ENCODE assay signal across 9 cellular contexts in genomic region chr9:125646222-125647100, GRCh38.
A peak's percentile ranks its signal among the peaks of the same experiment; 100 is the strongest.
DNase-seq lines count a peak whose midpoint lies in the region; ATAC-seq, FAIRE-seq and TF ChIP-seq lines count a peak whose summit lies in the region.
"Had no signal": no experiment of that assay in that cellular context is flagged by ENCODE, and none has a peak within 500 bp of the region (broad histone marks: within the 10 kb centered on the region; RNA-seq: fewer than 3 reads in every experiment).

No MANE protein-coding gene starts in this region.

- peak overlapping the region; percentile 17; the same call in 1 of the 2 replicates for H2BK120ac ChIP-seq in IMR-90 (ENCODE audit: low read depth, low read length)

- H4K91ac ChIP-seq in IMR-90 (ENCODE audit: insufficient read depth, low read depth, low read length) = no peak overlapping the region

- DNase-seq in IMR-90 (no peak), K562 (ENCODE audit: extremely low read depth in 1 of 4, low spot score in 3 of 4) (no peak), NCI-H510A (lab: John Stamatoyannopoulos, UW) (no peak), SW 1271 (lab: John Stamatoyannopoulos, UW) (no peak)
- DNase-seq: T1000 had no signal

- TF ChIP-seq EP300 in K562 (IDR thresholded peaks at IDR 0.05; ENCODE audit: low read length) = no peak

- TF ChIP-seq RAD21 in IMR-90 (IDR thresholded peaks at IDR 0.05; ENCODE audit: low read length) (no peak), K562 (CRISPR knock-in tag; conservative IDR thresholded peaks at IDR 0.05 in 1 of 2, IDR thresholded peaks at IDR 0.05 in 1 of 2) (no peak)

- in situ Hi-C loops in IMR-90 (cut with MboI; ENCODE audit: low sequenced_read_pairs) (no loop called here), K562 (cut with MboI) (no loop called here)

- H3K36me3 ChIP-seq in IMR-90 (ENCODE audit: control insufficient read depth, insufficient read depth, low read length) = peaks cover 4% of the 10 kb centered on the region; the same call in 1 of the 2 replicates
- no peaks in the 10 kb centered on the region for H3K36me3 ChIP-seq in K562 (ENCODE audit: control insufficient read depth, insufficient read depth, low read length)

- H3K4me1 ChIP-seq in IMR-90 (ENCODE audit: control insufficient read depth, insufficient read depth, low read length) = peaks cover 21% of the 10 kb centered on the region
- H3K4me1 ChIP-seq in K562 (replicated peaks in 1 of 2; ENCODE audit: control insufficient read depth in 2 of 2, insufficient read depth in 2 of 2, low read length in 2 of 2) = no peaks in the 10 kb centered on the region

- no peak overlapping the region for H4K8ac ChIP-seq in IMR-90 (ENCODE audit: low read depth in 2 of 2, low read length in 2 of 2)

- FAIRE-seq in K562 (lab: Jason Lieb, UNC) = no peak

- H3K18ac ChIP-seq in IMR-90 (ENCODE audit: low read depth, low read length) = no peak overlapping the region

- no peak overlapping the region for H2AK9ac ChIP-seq in IMR-90 (replicated peaks; ENCODE audit: low read depth, low read length, poor library complexity)

- 0 out of 3 replicates have a peak overlapping the region, but pooled peaks have one; percentile 28 for H2BK15ac ChIP-seq in IMR-90 (ENCODE audit: low read depth, low read length)

- peak overlapping the region; percentile 27; the same call in 1 of the 2 replicates for H2AK5ac ChIP-seq in IMR-90 (ENCODE audit: low read depth, low read length)

- BruUV-seq in IMR-90 (replicated peaks; lab: Mats Ljungman, UMichigan) = no TSS peak
- no TSS peak for BruUV-seq in K562 (replicated peaks; lab: Mats Ljungman, UMichigan)

- H3K4me3 ChIP-seq in GM08714 (ENCODE audit: low read length) (peak overlapping the region; percentile 40), IMR-90 (ENCODE audit: insufficient read depth, low read depth, low read length) (no peak overlapping the region), K562 (no peak overlapping the region)

- no peak overlapping the region for H3K56ac ChIP-seq in IMR-90 (ENCODE audit: extremely low read depth, insufficient read depth, low read length)

- H3K9me3 Mint-ChIP-seq in nephron = no peaks in the 10 kb centered on the region

- peaks cover 5% of the 10 kb centered on the region for H3K36me3 Mint-ChIP-seq in nephron (ENCODE audit: low read depth)

- H3K9me1 ChIP-seq in IMR-90 (ENCODE audit: insufficient read depth, low read length) (peaks cover 7% of the 10 kb centered on the region), K562 (ENCODE audit: control insufficient read depth, insufficient read depth, low read length) (peaks cover 3% of the 10 kb centered on the region)

- peak overlapping the region; percentile 38 to 87 (median 41) for H3K27ac Mint-ChIP-seq in nephron

- 17% methylated on average over 1 of the region's 7 CpGs; no CpG with 5 or more reads in 1 of the 2 experiments for WGBS in IMR-90 (ENCODE audit: extremely low coverage in 2 of 2, insufficient read length in 1 of 2), 2 experiments
- 81% methylated on average over 7 of the region's 7 CpGs for WGBS in K562 (ENCODE audit: insufficient coverage, low coverage, missing lambda C conversion rate)

- no peak overlapping the region for H2BK20ac ChIP-seq in IMR-90 (ENCODE audit: low read depth, low read length)

- CTCF ChIA-PET in IMR-90 (lab: Yijun Ruan, JAX) = no interaction called here
- CTCF ChIA-PET in K562 (lab: Yijun Ruan, JAX; ENCODE audit: low intra/inter-chr PET ratio) = no interaction called here

- H4K20me1 ChIP-seq in IMR-90 (ENCODE audit: insufficient read depth, low read length) (no peaks in the 10 kb centered on the region), K562 (replicated peaks; ENCODE audit: control insufficient read depth, insufficient read depth, low read length) (no peaks in the 10 kb centered on the region; the same call in 1 of the 2 replicates)

- no peaks in the 10 kb centered on the region; the same call in 2 of the 3 replicates for H3K79me2 ChIP-seq in K562 (ENCODE audit: control insufficient read depth, insufficient read depth, low read length)

- no peak overlapping the region for H3K23ac ChIP-seq in IMR-90 (ENCODE audit: low read depth, low read length)

- no peak overlapping the region for H2BK5ac ChIP-seq in IMR-90 (ENCODE audit: low read depth, low read length, poor library complexity, severe bottlenecking)

- no peaks in the 10 kb centered on the region for H3K27me3 Mint-ChIP-seq in nephron (ENCODE audit: low read depth)

- no peak overlapping the region for H3K14ac ChIP-seq in IMR-90 (replicated peaks; ENCODE audit: low read depth, low read length)

- peak overlapping the region in 1 of 3 experiments; percentile 25 for H3K4me3 Mint-ChIP-seq in nephron

- ATAC-seq in IMR-90 (ENCODE audit: low read depth) = peak; percentile 54
- no peak for ATAC-seq in K562
- no peak for ATAC-seq in HG03196 (IDR thresholded peaks at IDR 0.05; ENCODE audit: unreplicated experiment)
- ATAC-seq in HG02588 (IDR thresholded peaks at IDR 0.05; ENCODE audit: unreplicated experiment) = no peak

- H2AFZ ChIP-seq in IMR-90 (replicated peaks; ENCODE audit: low read length, poor library complexity) (no peak overlapping the region), K562 (ENCODE audit: low read depth, low read length) (no peak overlapping the region)

- POLR2A ChIA-PET in IMR-90 (lab: Charles Lee; ENCODE audit: unreplicated experiment) (no interaction called here), K562 (lab: Yijun Ruan, JAX) (interaction anchor here (0.7 kb wide), 1 partner anchor 56 kb away, joined by 3 read pairs; no protein-coding TSS in a partner anchor)

- H3K4ac ChIP-seq in IMR-90 (ENCODE audit: low read depth, low read length) = no peak overlapping the region

- TF ChIP-seq CTCF in IMR-90 (conservative IDR thresholded peaks at IDR 0.05; ENCODE audit: low read depth, low read length) (no peak), K562 (IDR thresholded peaks at IDR 0.05 in 2 of 3, conservative IDR thresholded peaks at IDR 0.05 in 1 of 3; ENCODE audit: insufficient read depth in 2 of 3, low read depth in 1 of 3, low read length in 3 of 3) (no peak), nephron (IDR thresholded peaks at IDR 0.05; ENCODE audit: unreplicated experiment in 3 of 3) (no peak)

- intact Hi-C loops in IMR-90 (cut with micrococcal nuclease) = no loop called here
- intact Hi-C loops in K562 (cut with micrococcal nuclease) = no loop called here

- H3K4me2 ChIP-seq in IMR-90 (ENCODE audit: low read depth, low read length) = peak overlapping the region; percentile 38
- no peak overlapping the region for H3K4me2 ChIP-seq in K562 (ENCODE audit: insufficient read depth, low read length)

- dilution Hi-C loops in IMR-90 (cut with HindIII; ENCODE audit: low sequenced_read_pairs, unreplicated experiment) = no loop called here

- H3K9ac ChIP-seq in IMR-90 (ENCODE audit: low read depth, low read length) = no peak overlapping the region
- no peak overlapping the region for H3K9ac ChIP-seq in K562 (ENCODE audit: insufficient read depth in 1 of 2, low read depth in 2 of 2, low read length in 2 of 2)

- no peak overlapping the region for H3K27ac ChIP-seq in IMR-90 (ENCODE audit: insufficient read depth, low read length)
- H3K27ac ChIP-seq in K562 (ENCODE audit: extremely low read depth, low read depth, low read length) = no peak overlapping the region

- H3K27me3 ChIP-seq in IMR-90 (ENCODE audit: control insufficient read depth, insufficient read depth, low read length) (no peaks in the 10 kb centered on the region), K562 (ENCODE audit: control insufficient read depth in 2 of 2, insufficient read depth in 2 of 2, low read length in 2 of 2) (no peaks in the 10 kb centered on the region)

- H4K5ac ChIP-seq in IMR-90 (ENCODE audit: low read depth, low read length) = no peak overlapping the region

- H3K79me1 ChIP-seq in IMR-90 (ENCODE audit: low read depth in 1 of 2, low read length in 2 of 2) = peaks cover 24 to 78% of the 10 kb centered on the region in 2 experiments

- TF ChIP-seq POLR2A in IMR-90 (IDR thresholded peaks at IDR 0.05; ENCODE audit: low read depth, low read length) (no peak), K562 (conservative IDR thresholded peaks at IDR 0.05) (no peak)

- H3K9me3 ChIP-seq in IMR-90 (ENCODE audit: control insufficient read depth, insufficient read depth, low read length) (no peaks in the 10 kb centered on the region), K562 (replicated peaks; ENCODE audit: control insufficient read depth, insufficient read depth, low read depth, low read length) (no peaks in the 10 kb centered on the region)

- H3K4me1 Mint-ChIP-seq in nephron = peaks cover 37% of the 10 kb centered on the region

TF ChIP-seq in IMR-90, 13 proteins besides CTCF, POLR2A, EP300 and RAD21:
- no peak for TF ChIP-seq SMC3 (IDR thresholded peaks at IDR 0.05; ENCODE audit: low read depth, low read length)
- 0 out of 2 replicates have a peak, but pooled peaks have one; percentile 11 for TF ChIP-seq BHLHE40 (IDR thresholded peaks at IDR 0.05; ENCODE audit: low read depth, low read length)
- no peak for TF ChIP-seq ELK1 (IDR thresholded peaks at IDR 0.05; ENCODE audit: borderline replicate concordance, low read depth, low read length)
- TF ChIP-seq FOS (IDR thresholded peaks at IDR 0.05; ENCODE audit: low read depth, low read length) = no peak
TF ChIP-seq in IMR-90: peak in this region for 1.

TF ChIP-seq in K562, 482 proteins besides CTCF, POLR2A, EP300 and RAD21:
- TF ChIP-seq MAFG (tag; conservative IDR thresholded peaks at IDR 0.05) (0 out of 2 replicates have a peak, but pooled peaks have one; percentile 20), C11orf30 (IDR thresholded peaks at IDR 0.05; ENCODE audit: low read depth) (peak; percentile 51; the same call in 1 of the 2 replicates), CBX3 (IDR thresholded peaks at IDR 0.05; ENCODE audit: borderline replicate concordance in 1 of 2, low read length in 2 of 2) (no peak), MEIS2 (IDR thresholded peaks at IDR 0.05; ENCODE audit: partially characterized antibody) (no peak), ZNF316 (IDR thresholded peaks at IDR 0.05) (peak; percentile 61)
